1 cellular context compared by ENCODE assay signal in genomic region chr7:5620459-5620881, GRCh38.
TF ChIP-seq lines count a peak whose summit lies in the region.

No MANE protein-coding gene starts in this region.

TF ChIP-seq in WTC11, 78 proteins besides CTCF, POLR2A, EP300 and RAD21 (continued from another document):
- TF ChIP-seq FOXJ3 (CRISPR knock-in tag; IDR thresholded peaks at IDR 0.05; ENCODE audit: borderline replicate concordance) (no peak), ZNF512 (CRISPR knock-in tag; IDR thresholded peaks at IDR 0.05; ENCODE audit: borderline replicate concordance) (no peak), ERG (CRISPR knock-in tag; IDR thresholded peaks at IDR 0.05) (no peak), KAT7 (CRISPR knock-in tag; IDR thresholded peaks at IDR 0.05; ENCODE audit: borderline replicate concordance) (no peak), JAZF1 (CRISPR knock-in tag; IDR thresholded peaks at IDR 0.05) (no peak), MYBL2 (CRISPR knock-in tag; IDR thresholded peaks at IDR 0.05) (no peak), ZNF219 (CRISPR knock-in tag; IDR thresholded peaks at IDR 0.05; ENCODE audit: borderline replicate concordance) (no peak), ZNF232 (CRISPR knock-in tag; IDR thresholded peaks at IDR 0.05) (no peak), ZNF138 (CRISPR knock-in tag; conservative IDR thresholded peaks at IDR 0.05) (no peak)
